In the genomic region with DNA sequence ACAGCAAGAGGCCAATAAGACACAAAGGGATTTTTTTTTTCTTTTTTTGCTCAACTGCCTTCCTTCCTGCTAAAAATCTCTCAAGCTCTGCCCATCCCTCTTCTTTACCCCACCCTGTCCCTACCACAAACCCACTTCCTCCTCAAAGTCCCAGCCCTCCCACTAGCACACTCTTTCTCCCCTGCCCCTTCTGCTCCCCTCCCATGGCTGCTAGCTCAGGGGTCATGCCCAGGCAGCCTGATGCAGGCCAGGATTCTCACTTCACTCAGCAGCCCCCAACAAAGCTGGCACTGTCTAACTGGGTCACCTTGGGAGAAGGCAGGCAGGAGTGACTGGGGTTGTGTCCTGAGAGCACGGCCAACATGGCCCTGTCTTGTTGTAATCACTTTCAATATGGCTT, we compare ENCODE assay signal across 10 cellular contexts. TPM values are rescaled to one million over a fixed set of nuclear protein-coding genes. Genes with fewer than 3 reads are reported as not detected.
A peak's percentile ranks its signal among the peaks of the same experiment; 100 is the strongest.
DNase-seq lines count a peak whose midpoint lies in the region; ATAC-seq and TF ChIP-seq lines count a peak whose summit lies in the region.
"Had no signal": no experiment of that assay in that cellular context is flagged by ENCODE, and none has a peak within 500 bp of the region (broad histone marks: within the 10 kb centered on the region; RNA-seq: fewer than 3 reads in every experiment).

No MANE protein-coding gene starts in this region.

- TF ChIP-seq POLR2A in IMR-90 (IDR thresholded peaks at IDR 0.05; ENCODE audit: low read depth, low read length), result no peak

- no peak overlapping the region for H2AK9ac ChIP-seq in IMR-90 (replicated peaks; ENCODE audit: low read depth, low read length, poor library complexity)

- no peak overlapping the region for H3K4me2 ChIP-seq in IMR-90 (ENCODE audit: low read depth, low read length)

- no peaks in the 10 kb centered on the region for H3K36me3 ChIP-seq in IMR-90 (ENCODE audit: control insufficient read depth, insufficient read depth, low read length)
- H3K36me3 ChIP-seq in mucosa of descending colon (ENCODE audit: low read depth), result no peaks in the 10 kb centered on the region
- H3K36me3 ChIP-seq: colonic mucosa had no signal

- H3K27me3 ChIP-seq in IMR-90 (ENCODE audit: control insufficient read depth, insufficient read depth, low read length), result no peaks in the 10 kb centered on the region; the same call in 1 of the 2 replicates
- H3K27me3 ChIP-seq: colonic mucosa had no signal

- no peak overlapping the region for H3K56ac ChIP-seq in IMR-90 (ENCODE audit: extremely low read depth, insufficient read depth, low read length)

- H3K4me1 Mint-ChIP-seq in activated CD4-positive, alpha-beta memory T cell treated with anti-CD3 and anti-CD28 coated beads, Interleukin-2, amount 10 ng/mL, durations not matched to agents 7 days and 5 days, result peaks cover 75% of the 10 kb centered on the region

- H4K91ac ChIP-seq in IMR-90 (ENCODE audit: insufficient read depth, low read depth, low read length), result no peak overlapping the region

- no peak overlapping the region; the same call in 1 of the 2 replicates for H3K18ac ChIP-seq in IMR-90 (ENCODE audit: low read depth, low read length)

- H3K27ac Mint-ChIP-seq in activated CD4-positive, alpha-beta memory T cell treated with anti-CD3 and anti-CD28 coated beads, Interleukin-2, amount 10 ng/mL, durations not matched to agents 7 days and 5 days, result peak overlapping the region; percentile 93

- H4K20me1 ChIP-seq in IMR-90 (ENCODE audit: insufficient read depth, low read length), result no peaks in the 10 kb centered on the region

- H3K27me3 Mint-ChIP-seq in activated CD4-positive, alpha-beta memory T cell treated with anti-CD3 and anti-CD28 coated beads, Interleukin-2, amount 10 ng/mL, durations not matched to agents 7 days and 5 days, result peaks cover 1% of the 10 kb centered on the region

- POLR2A ChIA-PET in IMR-90 (lab: Charles Lee; ENCODE audit: unreplicated experiment), result interaction anchor here (0.6 kb wide), 1 partner anchor 65 kb away, joined by 4 read pairs; no protein-coding TSS in a partner anchor
- POLR2A ChIA-PET in activated CD4-positive, alpha-beta memory T cell treated with anti-CD3 and anti-CD28 coated beads, Interleukin-2, amount 10 ng/mL, durations not matched to agents 7 days and 5 days (lab: Charles Lee), result interaction anchor here (0.8 to 5.6 kb wide), 17 partner anchors 9 to 535 kb away, joined by 3 to 101 read pairs (median 5); a partner anchor contains a TSS

- H3K79me1 ChIP-seq in IMR-90 (ENCODE audit: low read depth in 1 of 2, low read length in 2 of 2), result no peaks in the 10 kb centered on the region

- DNase-seq in GF-D8 (lab: John Stamatoyannopoulos, UW) (peak; percentile 89), IMR-90 (no peak), mucosa of descending colon (no peak), NCI-H1694 (lab: John Stamatoyannopoulos, UW) (no peak), cortex of kidney (lab: John Stamatoyannopoulos, UW) (no peak)
- peak; percentile 76 for DNase-seq in activated CD4-positive, alpha-beta memory T cell treated with anti-CD3 and anti-CD28 coated beads, Interleukin-2, amount 10 ng/mL, durations not matched to agents 7 days and 5 days
- DNase-seq: colonic mucosa had no signal

- no peak overlapping the region for H2BK20ac ChIP-seq in IMR-90 (ENCODE audit: low read depth, low read length)

- dilution Hi-C loops in IMR-90 (cut with HindIII; ENCODE audit: low sequenced_read_pairs, unreplicated experiment), result no loop called here

- peak overlapping the region; percentile 35; the same call in 1 of the 2 replicates for H4K5ac ChIP-seq in IMR-90 (ENCODE audit: low read depth, low read length)

- no peak overlapping the region for H3K4me3 Mint-ChIP-seq in activated CD4-positive, alpha-beta memory T cell treated with anti-CD3 and anti-CD28 coated beads, Interleukin-2, amount 10 ng/mL, durations not matched to agents 7 days and 5 days

- H3K9ac ChIP-seq in IMR-90 (ENCODE audit: low read depth, low read length), result no peak overlapping the region

- no peak overlapping the region for H3K27ac ChIP-seq in IMR-90 (ENCODE audit: insufficient read depth, low read length)
- H3K27ac ChIP-seq: colonic mucosa had no signal

- peaks cover 2% of the 10 kb centered on the region; the same call in 1 of the 2 replicates for H3K4me1 ChIP-seq in IMR-90 (ENCODE audit: control insufficient read depth, insufficient read depth, low read length)
- H3K4me1 ChIP-seq in mucosa of descending colon (ENCODE audit: low read depth), result no peaks in the 10 kb centered on the region
- H3K4me1 ChIP-seq: colonic mucosa had no signal

- peak overlapping the region; percentile 24 for H2AFZ ChIP-seq in IMR-90 (replicated peaks; ENCODE audit: low read length, poor library complexity)

- no peak for TF ChIP-seq RAD21 in IMR-90 (IDR thresholded peaks at IDR 0.05; ENCODE audit: low read length)

- peaks cover 7% of the 10 kb centered on the region for H3K36me3 Mint-ChIP-seq in activated CD4-positive, alpha-beta memory T cell treated with anti-CD3 and anti-CD28 coated beads, Interleukin-2, amount 10 ng/mL, durations not matched to agents 7 days and 5 days (ENCODE audit: low read depth)

- no peaks in the 10 kb centered on the region for H3K9me1 ChIP-seq in IMR-90 (ENCODE audit: insufficient read depth, low read length)

- no peaks in the 10 kb centered on the region for H3K9me3 ChIP-seq in IMR-90 (ENCODE audit: control insufficient read depth, insufficient read depth, low read length)
- no peaks in the 10 kb centered on the region for H3K9me3 ChIP-seq in mucosa of descending colon
- H3K9me3 ChIP-seq: colonic mucosa had no signal

- WGBS in IMR-90 (ENCODE audit: extremely low coverage in 2 of 2, insufficient read length in 1 of 2), 2 experiments, result no CpG with 5 or more reads among the region's 1 CpG

- no TSS peak for BruUV-seq in IMR-90 (replicated peaks; lab: Mats Ljungman, UMichigan)

- no peak overlapping the region for H3K14ac ChIP-seq in IMR-90 (replicated peaks; ENCODE audit: low read depth, low read length)

- H4K8ac ChIP-seq in IMR-90 (ENCODE audit: low read depth in 2 of 2, low read length in 2 of 2), result no peak overlapping the region

- TF ChIP-seq CTCF in IMR-90 (conservative IDR thresholded peaks at IDR 0.05; ENCODE audit: low read depth, low read length) (no peak), mucosa of descending colon (IDR thresholded peaks at IDR 0.05) (no peak)

- ATAC-seq in IMR-90 (ENCODE audit: low read depth) (no peak), mucosa of descending colon (peak; percentile 67), GM21825 (IDR thresholded peaks at IDR 0.05; ENCODE audit: unreplicated experiment) (no peak), GM21576 (IDR thresholded peaks at IDR 0.05; ENCODE audit: unreplicated experiment) (no peak)
- ATAC-seq: HCT116 had no signal

- H3K4me3 ChIP-seq in IMR-90 (ENCODE audit: insufficient read depth, low read depth, low read length) (no peak overlapping the region), mucosa of descending colon (no peak overlapping the region)
- H3K4me3 ChIP-seq: colonic mucosa had no signal

- in situ Hi-C loops in IMR-90 (cut with MboI; ENCODE audit: low sequenced_read_pairs), result no loop called here

- no peak overlapping the region for H2BK15ac ChIP-seq in IMR-90 (ENCODE audit: low read depth, low read length)

- H2BK5ac ChIP-seq in IMR-90 (ENCODE audit: low read depth, low read length, poor library complexity, severe bottlenecking), result no peak overlapping the region

- no peak overlapping the region for H3K4ac ChIP-seq in IMR-90 (ENCODE audit: low read depth, low read length)

- H2BK120ac ChIP-seq in IMR-90 (ENCODE audit: low read depth, low read length), result no peak overlapping the region

- H3K9me3 Mint-ChIP-seq in activated CD4-positive, alpha-beta memory T cell treated with anti-CD3 and anti-CD28 coated beads, Interleukin-2, amount 10 ng/mL, durations not matched to agents 7 days and 5 days, result peaks cover 4% of the 10 kb centered on the region

- no peak overlapping the region for H2AK5ac ChIP-seq in IMR-90 (ENCODE audit: low read depth, low read length)

- CTCF ChIA-PET in IMR-90 (lab: Yijun Ruan, JAX), result interaction anchor here (0.5 kb wide), 1 partner anchor 18 kb away, joined by 4 read pairs; no protein-coding TSS in a partner anchor
- CTCF ChIA-PET in activated CD4-positive, alpha-beta memory T cell treated with anti-CD3 and anti-CD28 coated beads, Interleukin-2, amount 10 ng/mL, durations not matched to agents 7 days and 5 days (lab: Charles Lee), result interaction anchor here (1.3 to 1.7 kb wide), 8 partner anchors 12 to 221 kb away, joined by 3 to 6 read pairs (median 5); a partner anchor contains a TSS

- no peak overlapping the region for H3K23ac ChIP-seq in IMR-90 (ENCODE audit: low read depth, low read length)

- intact Hi-C loops in IMR-90 (cut with micrococcal nuclease), result no loop called here
- intact Hi-C loops in mucosa of descending colon (cut with DNase I, micrococcal nuclease), result no loop called here

TF ChIP-seq in IMR-90, 13 proteins besides CTCF, POLR2A, EP300 and RAD21 (continues in another document):
- TF ChIP-seq SMC3 (IDR thresholded peaks at IDR 0.05; ENCODE audit: low read depth, low read length) (no peak), CHD1 (IDR thresholded peaks at IDR 0.05; ENCODE audit: low read depth, low read length) (no peak), FOS (IDR thresholded peaks at IDR 0.05; ENCODE audit: low read depth, low read length) (no peak), NFE2L2 (IDR thresholded peaks at IDR 0.05; ENCODE audit: low read depth, low read length) (no peak), CEBPB (IDR thresholded peaks at IDR 0.05; ENCODE audit: low read depth, low read length) (no peak), MAZ (IDR thresholded peaks at IDR 0.05; ENCODE audit: borderline replicate concordance, low read depth, low read length) (no peak)
- TF ChIP-seq, protein P1, sequence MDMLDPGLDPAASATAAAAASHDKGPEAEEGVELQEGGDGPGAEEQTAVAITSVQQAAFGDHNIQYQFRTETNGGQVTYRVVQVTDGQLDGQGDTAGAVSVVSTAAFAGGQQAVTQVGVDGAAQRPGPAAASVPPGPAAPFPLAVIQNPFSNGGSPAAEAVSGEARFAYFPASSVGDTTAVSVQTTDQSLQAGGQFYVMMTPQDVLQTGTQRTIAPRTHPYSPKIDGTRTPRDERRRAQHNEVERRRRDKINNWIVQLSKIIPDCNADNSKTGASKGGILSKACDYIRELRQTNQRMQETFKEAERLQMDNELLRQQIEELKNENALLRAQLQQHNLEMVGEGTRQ (IDR thresholded peaks at IDR 0.05; ENCODE audit: low read depth, low read length), result no peak

RNA-seq across cellular contexts. Expression of a gene that starts 28.8 kb away (rescaled TPM):
- total RNA-seq in IMR-90 (2012; rRNA removed) (8.4 and 15.3 TPM in 2 replicates), mucosa of descending colon (10 to 100 TPM; 56.5 to 63.9 (median 63.3) TPM)
- 10.3 and 12.6 TPM in 2 replicates for polyA plus RNA-seq in IMR-90 (2012; rRNA removed)
- polyA plus RNA-seq in IMR-90 (2012; cell fraction: cytosol; rRNA removed), result 4.8 and 4.9 TPM in 2 replicates
- polyA plus RNA-seq in IMR-90 (2012; cell fraction: nucleus; rRNA removed; ENCODE audit: low replicate concordance), result 3.6 and 11.5 TPM in 2 replicates
- total RNA-seq in activated CD4-positive, alpha-beta memory T cell treated with anti-CD3 and anti-CD28 coated beads, Interleukin-2, amount 10 ng/mL, durations not matched to agents 7 days and 5 days, result 10 to 100 TPM; 65.9 to 67.0 TPM

Comparison
In these comparisons a context has a peak if more than half of its experiments do, and no peak if none do; other contexts are left out.
1. DNase-seq: peak in GF-D8 (single experiment) and activated CD4-positive, alpha-beta memory T cell treated with anti-CD3 and anti-CD28 coated beads, Interleukin-2, amount 10 ng/mL, durations not matched to agents 7 days and 5 days (single experiment); none in IMR-90 (single experiment), mucosa of descending colon (0 of 3), NCI-H1694 (single experiment) and cortex of kidney (single experiment).